In the genomic region with DNA sequence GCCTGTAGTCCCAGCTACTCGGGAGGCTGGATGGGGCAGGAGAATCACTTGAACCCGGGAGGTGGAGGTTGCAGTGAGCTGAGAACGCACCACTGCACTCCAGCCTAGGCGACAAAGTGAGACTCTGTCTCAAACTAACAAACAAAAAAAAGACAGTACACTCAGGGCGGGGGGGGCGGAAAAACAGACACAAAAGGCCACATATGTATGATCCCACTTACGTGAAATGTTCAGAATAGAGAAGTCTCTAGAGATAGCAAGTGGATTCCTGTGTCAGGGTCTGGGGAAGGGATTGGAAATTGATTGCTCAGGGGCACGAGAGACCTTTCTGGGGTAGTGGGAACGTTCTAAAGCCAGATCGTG, we compare ENCODE assay signal across 26 cellular contexts. TPM values are rescaled to one million over a fixed set of nuclear protein-coding genes. Genes with fewer than 3 reads are reported as not detected.
"Had no signal": no experiment of that assay in that cellular context is flagged by ENCODE, and none has a peak within 500 bp of the region (broad histone marks: within the 10 kb centered on the region; RNA-seq: fewer than 3 reads in every experiment).

No MANE protein-coding gene starts in this region.

- H3K4me2 ChIP-seq: hepatocyte had no signal

- H3K27me3 ChIP-seq: foreskin keratinocyte, hepatocyte, upper lobe of right lung had no signal

- H3K4me3 Mint-ChIP-seq: activated naive CD8-positive, alpha-beta T cell treated with anti-CD3 and anti-CD28 coated beads, Interleukin-2, amount 10 ng/mL, durations not matched to agents 7 days and 5 days; activated T-cell treated with anti-CD3 and anti-CD28 coated beads, Interleukin-2, amount 50 U/mL, for 4 hours; natural killer cell treated with Interleukin-12 subunit alpha and Interleukin-12 subunit beta and Interleukin-15 and Interleukin-18, amount 100 ng/mL, for 72 hours; T-cell had no signal

- H3K36me3 Mint-ChIP-seq: activated naive CD8-positive, alpha-beta T cell treated with anti-CD3 and anti-CD28 coated beads, Interleukin-2, amount 10 ng/mL, durations not matched to agents 7 days and 5 days had no signal

- ATAC-seq: left ventricle myocardium superior, T-cell, upper lobe of right lung had no signal

- H3K9me3 ChIP-seq: upper lobe of right lung had no signal

- DNase-seq: activated CD4-positive, alpha-beta T cell treated with anti-CD3 and anti-CD28 coated beads for 4 hours; activated CD4-positive, alpha-beta T cell treated with anti-CD3 and anti-CD28 coated beads, Interleukin-2, amount 50 U/mL, for 48 hours; activated naive CD4-positive, alpha-beta T cell treated with Interleukin-2 at 50 U/mL for 16 hours; activated naive CD8-positive, alpha-beta T cell treated with anti-CD3 and anti-CD28 coated beads, Interleukin-2, amount 10 ng/mL, durations not matched to agents 7 days and 5 days; activated T-cell treated with anti-CD3 and anti-CD28 coated beads, Interleukin-2, amount 50 U/mL, for 4 hours; amniotic stem cell; cerebellar nuclear complex; cortex of kidney; erythroblast; glutamatergic neuron; left ventricle myocardium superior; midbrain; nucleus accumbens; retina; spleen; stimulated activated CD4-positive, alpha-beta T cell treated with anti-CD3 and anti-CD28 coated beads, Interleukin-4, amount 100 ng/mL, for 1 hour; stimulated activated naive CD4-positive, alpha-beta T cell; T-cell had no signal

- H3K9me3 Mint-ChIP-seq: activated naive CD8-positive, alpha-beta T cell treated with anti-CD3 and anti-CD28 coated beads, Interleukin-2, amount 10 ng/mL, durations not matched to agents 7 days and 5 days had no signal

- H3K27ac Mint-ChIP-seq: activated naive CD8-positive, alpha-beta T cell treated with anti-CD3 and anti-CD28 coated beads, Interleukin-2, amount 10 ng/mL, durations not matched to agents 7 days and 5 days; natural killer cell treated with Interleukin-12 subunit alpha and Interleukin-12 subunit beta and Interleukin-15 and Interleukin-18, amount 100 ng/mL, for 72 hours; progenitor cell of endocrine pancreas; T-cell had no signal

- H2AFZ ChIP-seq: hepatocyte had no signal

- H3K4me1 ChIP-seq: spleen, upper lobe of right lung had no signal

- H3K79me2 ChIP-seq: hepatocyte had no signal

- H3K27ac ChIP-seq: hepatocyte, upper lobe of right lung had no signal

RNA-seq across cellular contexts. Expression of gene LCN1, which starts 9.0 kb away (rescaled TPM):
- total RNA-seq: activated CD8-positive, alpha-beta memory T cell treated with anti-CD3 and anti-CD28 coated beads for 36 hours; activated naive CD8-positive, alpha-beta T cell treated with anti-CD3 and anti-CD28 coated beads, Interleukin-2, amount 10 ng/mL, durations not matched to agents 7 days and 5 days; activated T-cell treated with anti-CD3 and anti-CD28 coated beads, Interleukin-2, amount 50 U/mL, for 4 hours; bronchial epithelial cell; foreskin keratinocyte; hepatocyte; left ventricle myocardium superior; mammary epithelial cell; natural killer cell treated with Interleukin-12 subunit alpha and Interleukin-12 subunit beta and Interleukin-15 and Interleukin-18, amount 100 ng/mL, for 72 hours; progenitor cell of endocrine pancreas; spleen; T-cell; upper lobe of right lung had no signal

RNA-seq across cellular contexts. Expression of gene OBP2A, which starts 33.7 kb away (rescaled TPM):
- total RNA-seq: activated CD8-positive, alpha-beta memory T cell treated with anti-CD3 and anti-CD28 coated beads for 36 hours; activated naive CD8-positive, alpha-beta T cell treated with anti-CD3 and anti-CD28 coated beads, Interleukin-2, amount 10 ng/mL, durations not matched to agents 7 days and 5 days; activated T-cell treated with anti-CD3 and anti-CD28 coated beads, Interleukin-2, amount 50 U/mL, for 4 hours; bronchial epithelial cell; foreskin keratinocyte; hepatocyte; left ventricle myocardium superior; mammary epithelial cell; natural killer cell treated with Interleukin-12 subunit alpha and Interleukin-12 subunit beta and Interleukin-15 and Interleukin-18, amount 100 ng/mL, for 72 hours; progenitor cell of endocrine pancreas; T-cell; upper lobe of right lung had no signal

RNA-seq across cellular contexts. Expression of gene PAEP, which starts 49.3 kb away (rescaled TPM):
- total RNA-seq: activated CD8-positive, alpha-beta memory T cell treated with anti-CD3 and anti-CD28 coated beads for 36 hours; activated naive CD8-positive, alpha-beta T cell treated with anti-CD3 and anti-CD28 coated beads, Interleukin-2, amount 10 ng/mL, durations not matched to agents 7 days and 5 days; activated T-cell treated with anti-CD3 and anti-CD28 coated beads, Interleukin-2, amount 50 U/mL, for 4 hours; bronchial epithelial cell; foreskin keratinocyte; hepatocyte; left ventricle myocardium superior; mammary epithelial cell; natural killer cell treated with Interleukin-12 subunit alpha and Interleukin-12 subunit beta and Interleukin-15 and Interleukin-18, amount 100 ng/mL, for 72 hours; progenitor cell of endocrine pancreas; spleen; T-cell; upper lobe of right lung had no signal
